24 cellular contexts compared by ENCODE assay signal in genomic region chrX:123277347-123277746, GRCh38.
"Had no signal": no experiment of that assay in that cellular context is flagged by ENCODE, and none has a peak within 500 bp of the region (broad histone marks: within the 10 kb centered on the region; RNA-seq: fewer than 3 reads in every experiment).

No MANE protein-coding gene starts in this region.

- H3K36me3 Mint-ChIP-seq: activated naive CD8-positive, alpha-beta T cell treated with anti-CD3 and anti-CD28 coated beads for 36 hours; memory B cell; type B pancreatic cell had no signal

- H3K27ac Mint-ChIP-seq: activated naive CD8-positive, alpha-beta T cell treated with anti-CD3 and anti-CD28 coated beads for 36 hours; activated T-cell treated with anti-CD3 and anti-CD28 coated beads, Interleukin-2, amount 50 U/mL, for 24 hours; activated T-helper 17 cell treated with anti-CD3 and anti-CD28 coated beads, Interleukin-2, amount 50 U/mL, for 72 hours; memory B cell; nephron; type B pancreatic cell had no signal

- DNase-seq: activated CD4-positive, alpha-beta T cell treated with anti-CD3 and anti-CD28 coated beads, Interleukin-2, amount 50 U/mL, for 4 hours; activated CD8-positive, alpha-beta memory T cell treated with anti-CD3 and anti-CD28 coated beads for 24 hours; activated CD8-positive, alpha-beta memory T cell treated with anti-CD3 and anti-CD28 coated beads, Interleukin-2, amount 50 U/mL, for 4 hours; activated naive CD8-positive, alpha-beta T cell treated with anti-CD3 and anti-CD28 coated beads for 36 hours; activated T-cell treated with anti-CD3 and anti-CD28 coated beads, Interleukin-2, amount 50 U/mL, for 24 hours; cerebellar nuclear complex; heart left ventricle; islet precursor cell; left cardiac atrium; ovary; right cardiac atrium; stimulated activated CD4-positive, alpha-beta T cell treated with anti-CD3 and anti-CD28 coated beads, Interleukin-4, amount 100 ng/mL, for 24 hours; stimulated activated naive CD4-positive, alpha-beta T cell treated with Interleukin-2 at 50 U/mL for 16 hours; WERI-Rb-1 had no signal

- H3K27ac ChIP-seq: coronary artery, epithelial cell of prostate, gastroesophageal sphincter, heart left ventricle, neutrophil, ovary, thoracic aorta, vagina, WERI-Rb-1 had no signal

- H3K4me1 Mint-ChIP-seq: activated naive CD8-positive, alpha-beta T cell treated with anti-CD3 and anti-CD28 coated beads for 36 hours; activated T-helper 17 cell treated with anti-CD3 and anti-CD28 coated beads, Interleukin-2, amount 50 U/mL, for 72 hours; memory B cell; nephron had no signal

- H3K4me1 ChIP-seq: gastroesophageal sphincter, heart left ventricle, vagina had no signal

- ATAC-seq: activated T-helper 17 cell treated with anti-CD3 and anti-CD28 coated beads, Interleukin-2, amount 50 U/mL, for 72 hours; gastroesophageal sphincter; heart left ventricle; left cardiac atrium; right cardiac atrium had no signal

- H3K4me3 Mint-ChIP-seq: activated naive CD8-positive, alpha-beta T cell treated with anti-CD3 and anti-CD28 coated beads for 36 hours; activated T-cell treated with anti-CD3 and anti-CD28 coated beads, Interleukin-2, amount 50 U/mL, for 24 hours; activated T-helper 17 cell treated with anti-CD3 and anti-CD28 coated beads, Interleukin-2, amount 50 U/mL, for 72 hours; memory B cell; nephron; type B pancreatic cell had no signal

- H3K27me3 Mint-ChIP-seq: activated naive CD8-positive, alpha-beta T cell treated with anti-CD3 and anti-CD28 coated beads for 36 hours; activated T-helper 17 cell treated with anti-CD3 and anti-CD28 coated beads, Interleukin-2, amount 50 U/mL, for 72 hours; memory B cell; type B pancreatic cell had no signal

- H3K36me3 ChIP-seq: gastroesophageal sphincter, heart left ventricle, neutrophil, ovary, thoracic aorta, vagina, WERI-Rb-1 had no signal

- H3K9me3 Mint-ChIP-seq: activated naive CD8-positive, alpha-beta T cell treated with anti-CD3 and anti-CD28 coated beads for 36 hours; activated T-cell treated with anti-CD3 and anti-CD28 coated beads, Interleukin-2, amount 50 U/mL, for 24 hours; activated T-helper 17 cell treated with anti-CD3 and anti-CD28 coated beads, Interleukin-2, amount 50 U/mL, for 72 hours; memory B cell; type B pancreatic cell had no signal

- H3K4me3 ChIP-seq: coronary artery, gastroesophageal sphincter, heart left ventricle, ovary, thoracic aorta, vagina had no signal

- H3K9me3 ChIP-seq: gastroesophageal sphincter, heart left ventricle, neutrophil, ovary, thoracic aorta, vagina had no signal

- H3K27me3 ChIP-seq: gastroesophageal sphincter, heart left ventricle, neutrophil, ovary, vagina had no signal
